ENCODE assay signal across 8 cellular contexts in the genomic region with DNA sequence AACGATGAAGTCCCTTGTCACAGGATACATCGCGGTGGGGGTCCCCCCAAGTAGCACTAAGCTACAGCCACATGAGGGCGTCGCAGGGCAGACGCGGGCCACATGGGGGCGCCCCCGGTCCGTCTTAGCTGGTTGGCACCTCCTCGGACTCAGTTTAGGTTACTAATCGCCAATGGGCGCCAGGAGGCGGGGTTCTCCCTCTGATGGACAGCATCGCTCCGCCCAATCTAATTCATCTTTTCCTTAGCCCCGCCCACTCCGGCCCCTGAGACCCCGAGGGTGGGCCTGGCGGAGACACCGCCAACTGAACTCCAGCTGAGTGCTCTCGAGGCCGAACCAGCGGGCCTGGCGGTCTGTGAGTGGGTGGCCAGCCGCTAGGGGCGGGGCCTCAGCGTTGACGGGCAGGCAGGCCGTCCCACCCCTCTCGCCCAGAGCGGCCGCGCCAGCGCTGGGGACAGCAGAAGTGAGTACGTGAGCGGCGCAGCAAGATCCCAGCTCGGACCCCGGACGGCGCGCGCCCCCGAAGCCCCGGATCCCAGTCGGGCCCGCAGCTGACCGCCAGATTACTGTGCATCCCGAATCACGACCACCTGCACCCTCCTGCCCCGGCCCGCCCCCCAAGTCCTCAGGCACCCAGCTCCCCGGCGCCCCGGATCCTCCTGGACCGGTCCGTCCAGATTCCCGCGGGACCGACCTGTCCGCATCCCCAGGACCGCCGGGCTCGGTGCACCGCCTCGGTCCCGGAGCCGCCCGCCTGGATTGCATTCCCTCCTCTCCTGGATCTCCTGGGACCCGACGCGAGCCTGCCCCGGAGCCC. TPM values are rescaled to one million over a fixed set of nuclear protein-coding genes. Genes with fewer than 3 reads are reported as not detected.
DNase-seq lines count a peak whose midpoint lies in the region; ATAC-seq lines count a peak whose summit lies in the region.

A gene (plus strand): TSS at position 457 of the 817 bp plus-strand sequence. CDS start 451 bp downstream, outside the sequence.

- CTCF ChIA-PET in activated CD8-positive, alpha-beta memory T cell treated with anti-CD3 and anti-CD28 coated beads, Interleukin-2, amount 10 ng/mL, durations not matched to agents 7 days and 5 days (lab: Charles Lee) = interaction anchor here (0.6 to 2.3 kb wide), 48 partner anchors 9 to 745 kb away, joined by 3 to 16 read pairs (median 4); a partner anchor contains a TSS

- H3K27me3 Mint-ChIP-seq in activated CD8-positive, alpha-beta memory T cell treated with anti-CD3 and anti-CD28 coated beads, Interleukin-2, amount 10 ng/mL, durations not matched to agents 7 days and 5 days = peaks cover 73% of the 10 kb centered on the region
- H3K27me3 Mint-ChIP-seq in effector memory CD8-positive, alpha-beta T cell = peaks cover 69 to 87% of the 10 kb centered on the region in 2 donors

- H3K27ac Mint-ChIP-seq in activated CD8-positive, alpha-beta memory T cell treated with anti-CD3 and anti-CD28 coated beads, Interleukin-2, amount 10 ng/mL, durations not matched to agents 7 days and 5 days = no peak within 1 kb of the TSS
- peak within 1 kb of the TSS in 1 of 2 donors; percentile 4 for H3K27ac Mint-ChIP-seq in effector memory CD8-positive, alpha-beta T cell

- peak within 1 kb of the TSS; percentile 23 for H3K4me3 Mint-ChIP-seq in activated CD8-positive, alpha-beta memory T cell treated with anti-CD3 and anti-CD28 coated beads, Interleukin-2, amount 10 ng/mL, durations not matched to agents 7 days and 5 days
- peak within 1 kb of the TSS; percentile 47 to 55 for H3K4me3 Mint-ChIP-seq in effector memory CD8-positive, alpha-beta T cell

- peaks cover 9% of the 10 kb centered on the region for H3K4me1 Mint-ChIP-seq in activated CD8-positive, alpha-beta memory T cell treated with anti-CD3 and anti-CD28 coated beads, Interleukin-2, amount 10 ng/mL, durations not matched to agents 7 days and 5 days
- peaks cover 10 to 12% of the 10 kb centered on the region in 2 donors for H3K4me1 Mint-ChIP-seq in effector memory CD8-positive, alpha-beta T cell (ENCODE audit: low read depth in 2 of 2)

- ATAC-seq in GM21423 (IDR thresholded peaks at IDR 0.05; ENCODE audit: unreplicated experiment) = peak; percentile 84
- peak; percentile 89 for ATAC-seq in activated CD8-positive, alpha-beta memory T cell treated with anti-CD3 and anti-CD28 coated beads, Interleukin-2, amount 10 ng/mL, durations not matched to agents 7 days and 5 days
- ATAC-seq in effector memory CD8-positive, alpha-beta T cell (replicated peaks) = peak; percentile 89

- no peaks in the 10 kb centered on the region for H3K9me3 Mint-ChIP-seq in activated CD8-positive, alpha-beta memory T cell treated with anti-CD3 and anti-CD28 coated beads, Interleukin-2, amount 10 ng/mL, durations not matched to agents 7 days and 5 days (ENCODE audit: low read depth)
- no peaks in the 10 kb centered on the region for H3K9me3 Mint-ChIP-seq in effector memory CD8-positive, alpha-beta T cell

- peak; percentile 100 for DNase-seq in COR-L47 (lab: John Stamatoyannopoulos, UW)
- peak in 74 of 76 experiments; percentile 14 to 84 (median 68) for DNase-seq in HUDEP-2 (lab: John Stamatoyannopoulos, UW; ENCODE audit: unreplicated experiment in 76 of 76)
- peak; percentile 100 for DNase-seq in NOMO-1 treated with DMSO at 0.1 percent for 48 hours (lab: John Stamatoyannopoulos, UW; ENCODE audit: unreplicated experiment)
- DNase-seq in activated CD8-positive, alpha-beta memory T cell treated with anti-CD3 and anti-CD28 coated beads, Interleukin-2, amount 10 ng/mL, durations not matched to agents 7 days and 5 days = peak; percentile 94
- DNase-seq in effector memory CD8-positive, alpha-beta T cell = peak; percentile 85 to 88 (median 86)
- peak; percentile 100 for DNase-seq in medulla oblongata (ENCODE audit: extremely low spot score)
- peak; percentile 73 to 83 (median 75) for DNase-seq in stimulated activated CD4-positive, alpha-beta T cell treated with anti-CD3 and anti-CD28 coated beads, TNF-alpha, amount 100 ng/mL, for 4 hours (ENCODE audit: low read depth in 3 of 3)

- no peaks in the 10 kb centered on the region for H3K36me3 Mint-ChIP-seq in activated CD8-positive, alpha-beta memory T cell treated with anti-CD3 and anti-CD28 coated beads, Interleukin-2, amount 10 ng/mL, durations not matched to agents 7 days and 5 days
- no peaks in the 10 kb centered on the region for H3K36me3 Mint-ChIP-seq in effector memory CD8-positive, alpha-beta T cell (ENCODE audit: insufficient read depth)

RNA-seq across cellular contexts. Expression of the gene that starts here (rescaled TPM):
- total RNA-seq in activated CD8-positive, alpha-beta memory T cell treated with anti-CD3 and anti-CD28 coated beads, Interleukin-2, amount 10 ng/mL, durations not matched to agents 7 days and 5 days = not detected

Comparison
In these comparisons a context has a peak if more than half of its experiments do, and no peak if none do; other contexts are left out.
1. Peak in every context shown above with its lines: DNase-seq and ATAC-seq.
2. Peak in DNase-seq and ATAC-seq in activated CD8-positive, alpha-beta memory T cell treated with anti-CD3 and anti-CD28 coated beads, Interleukin-2, amount 10 ng/mL, durations not matched to agents 7 days and 5 days; RNA of the gene not detected or under 1 TPM.